15 cellular contexts compared by ENCODE assay signal in genomic region chr12:52946797-52947547, GRCh38. TPM values are rescaled to one million over a fixed set of nuclear protein-coding genes. Genes with fewer than 3 reads are reported as not detected.
DNase-seq lines count a peak whose midpoint lies in the region; ATAC-seq, FAIRE-seq and TF ChIP-seq lines count a peak whose summit lies in the region.
"Had no signal": no experiment of that assay in that cellular context is flagged by ENCODE, and none has a peak within 500 bp of the region (broad histone marks: within the 10 kb centered on the region; RNA-seq: fewer than 3 reads in every experiment).

No MANE protein-coding gene starts in this region.

- no peak for TF ChIP-seq EP300 in A549 (IDR thresholded peaks at IDR 0.05)

- POLR2A ChIA-PET in A549 (lab: Yijun Ruan, JAX), result interaction anchor here (2.0 to 9.4 kb wide), 4 partner anchors 21 to 51 kb away, joined by 14 to 208 read pairs (median 52); partner anchors contain the start of gene KRT8

- H3K4me1 ChIP-seq in A549, result peaks cover 69% of the 10 kb centered on the region
- peaks cover 0 to 5% of the 10 kb centered on the region in 2 donors for H3K4me1 ChIP-seq in breast epithelium
- H3K4me1 ChIP-seq in mesodermal cell (ENCODE audit: control insufficient read depth, insufficient read depth, low read length, poor library complexity, severe bottlenecking), result peaks cover 55% of the 10 kb centered on the region

- H3K4me3 ChIP-seq in A549 (no peak overlapping the region), breast epithelium (no peak overlapping the region), mesodermal cell (ENCODE audit: extremely low read depth, insufficient read depth, low read length, poor library complexity, severe bottlenecking) (peak overlapping the region; percentile 66)
- H3K4me3 ChIP-seq: tibial nerve had no signal

- no peaks in the 10 kb centered on the region for H3K9me3 ChIP-seq in A549
- no peaks in the 10 kb centered on the region for H3K9me3 ChIP-seq in breast epithelium
- H3K9me3 ChIP-seq in mesodermal cell (ENCODE audit: control insufficient read depth, low read length), result no peaks in the 10 kb centered on the region
- H3K9me3 ChIP-seq: tibial nerve had no signal

- no peaks in the 10 kb centered on the region for H3K27me3 ChIP-seq in breast epithelium

- peak overlapping the region; percentile 93 for H3K4me2 ChIP-seq in A549

- peak in 1 of 2 experiments; percentile 44 for DNase-seq in A549 (ENCODE audit: low read depth in 1 of 2, low spot score in 1 of 2)
- peak; percentile 32 for DNase-seq in LoVo (ENCODE audit: low spot score)
- DNase-seq in breast epithelium (ENCODE audit: low spot score in 2 of 2), result no peak
- no peak for DNase-seq in NCI-H2196 treated with DMSO at 0.1 percent for 48 hours (lab: John Stamatoyannopoulos, UW; ENCODE audit: unreplicated experiment)
- no peak for DNase-seq in stimulated activated CD4-positive, alpha-beta T cell treated with anti-CD3 and anti-CD28 coated beads, Interleukin-2, amount 100 ng/mL, for 48 hours
- no peak for DNase-seq in NOMO-1 (lab: John Stamatoyannopoulos, UW; ENCODE audit: unreplicated experiment in 2 of 2)
- no peak for DNase-seq in T-helper 9 cell
- DNase-seq: activated CD8-positive, alpha-beta T cell treated with anti-CD3 and anti-CD28 coated beads for 36 hours; immature natural killer cell; naive B cell; NCI-H2107 had no signal

- TF ChIP-seq POLR2A in A549 (IDR thresholded peaks at IDR 0.05; ENCODE audit: low read length), result no peak
- no peak for TF ChIP-seq POLR2A in breast epithelium (IDR thresholded peaks at IDR 0.05)

- H3K36me3 ChIP-seq in breast epithelium, result no peaks in the 10 kb centered on the region
- H3K36me3 ChIP-seq in mesodermal cell (ENCODE audit: control insufficient read depth, insufficient read depth, low read length), result peaks cover 27% of the 10 kb centered on the region
- H3K36me3 ChIP-seq: tibial nerve had no signal

- TF ChIP-seq CTCF in A549 (IDR thresholded peaks at IDR 0.05), result no peak
- no peak for TF ChIP-seq CTCF in breast epithelium (IDR thresholded peaks at IDR 0.05)

- no peak for ATAC-seq in A549
- ATAC-seq: activated CD8-positive, alpha-beta T cell treated with anti-CD3 and anti-CD28 coated beads for 36 hours had no signal

- CTCF ChIA-PET in A549 (lab: Yijun Ruan, JAX), result interaction anchor here (1.1 to 9.8 kb wide), 12 partner anchors 9 to 804 kb away, joined by 3 to 112 read pairs (median 12); partner anchors contain the start of gene KRT8

- H3K27ac ChIP-seq in A549, result peak overlapping the region; percentile 96 to 97
- peak overlapping the region; percentile 81 to 97 for H3K27ac ChIP-seq in breast epithelium
- H3K27ac ChIP-seq in mesodermal cell (ENCODE audit: low read depth, low read length, severe bottlenecking), result peak overlapping the region; percentile 99
- H3K27ac ChIP-seq: tibial nerve had no signal

- no peak for TF ChIP-seq RAD21 in A549 (conservative IDR thresholded peaks at IDR 0.05 in 1 of 2, IDR thresholded peaks at IDR 0.05 in 1 of 2)

- intact Hi-C loops in breast epithelium (cut with DNase I; ENCODE audit: low total_unique reads), result no loop called here

- 32% methylated on average over 10 of the region's 10 CpGs for WGBS in A549 (ENCODE audit: missing lambda C conversion rate)
- 14 to 59% methylated on average over 3 to 8 of the region's 10 CpGs for WGBS in mesodermal cell (ENCODE audit: insufficient coverage in 2 of 2), 2 experiments

- no peak for FAIRE-seq in A549 (lab: Jason Lieb, UNC)
- FAIRE-seq: colon had no signal

TF ChIP-seq in A549, 52 proteins besides CTCF, POLR2A, EP300 and RAD21 (continues in another document):
- TF ChIP-seq ZNF302 (CRISPR knock-in tag; IDR thresholded peaks at IDR 0.05) (no peak), MAX (IDR thresholded peaks at IDR 0.05) (no peak), TP53 (CRISPR knock-in tag; IDR thresholded peaks at IDR 0.05) (no peak), GATA3 (IDR thresholded peaks at IDR 0.05; ENCODE audit: borderline replicate concordance) (0 out of 2 replicates have a peak, but pooled peaks have one; percentile 44), ATOH8 (CRISPR knock-in tag; IDR thresholded peaks at IDR 0.05; ENCODE audit: low read depth) (no peak), REST (IDR thresholded peaks at IDR 0.05) (no peak), ESRRA (IDR thresholded peaks at IDR 0.05; ENCODE audit: borderline replicate concordance, low read length) (no peak), RFX5 (IDR thresholded peaks at IDR 0.05) (no peak), NR3C1 (IDR thresholded peaks at IDR 0.05) (no peak), EHF (CRISPR knock-in tag; IDR thresholded peaks at IDR 0.05) (0 out of 2 replicates have a peak, but pooled peaks have one; percentile 32), ZSCAN20 (CRISPR knock-in tag; IDR thresholded peaks at IDR 0.05) (no peak), FOSB (CRISPR knock-in tag; IDR thresholded peaks at IDR 0.05) (0 out of 2 replicates have a peak, but pooled peaks have one; percentile 26), BCL3 (IDR thresholded peaks at IDR 0.05) (no peak), RARB (CRISPR knock-in tag; IDR thresholded peaks at IDR 0.05) (no peak)

RNA-seq across cellular contexts. Expression of gene KRT18, which starts 1.9 kb away (rescaled TPM):
- polyA plus RNA-seq in A549 (2011; rRNA removed) (2,476 and 2,635 TPM in 2 replicates), A549 (2017; fragmentation: RNase III; extraction: RNeasy Plus Mini Kit Qiagen cat#74134 plus additional on column Dnase treatment) (2,534 to 2,941 TPM (median 2,752 TPM) in 3 replicates)
- polyA plus RNA-seq in A549 (2012; cell fraction: cytosol; rRNA removed), result 2,127 and 2,527 TPM in 2 replicates
- polyA plus RNA-seq in A549 (2012; cell fraction: nucleus; rRNA removed), result 3,075 and 3,600 TPM in 2 replicates
- 2,971 and 3,475 TPM in 2 replicates for polyA minus RNA-seq in A549 (2011; rRNA and poly(A)+ RNA removed)
- total RNA-seq in breast epithelium, result 100 to 1,000 TPM in 2 of 3 donors, 1 to 10 TPM in 1; 2.1 to 380 (median 213) TPM
- polyA plus RNA-seq in mesodermal cell (2013, experiment 1 of 2), result 2,534 TPM
- polyA plus RNA-seq in mesodermal cell (2013, experiment 2 of 2), result 2,467 TPM
- total RNA-seq: OCI-LY7 had no signal

RNA-seq across cellular contexts. Expression of gene KRT8, which starts 42.1 kb away (rescaled TPM):
- 1,385 and 2,250 TPM in 2 replicates for polyA plus RNA-seq in A549 (2011; rRNA removed)
- 2,547 and 2,774 TPM in 2 replicates for polyA plus RNA-seq in A549 (2012; cell fraction: cytosol; rRNA removed)
- polyA plus RNA-seq in A549 (2012; cell fraction: nucleus; rRNA removed), result 3,370 and 4,681 TPM in 2 replicates
- polyA plus RNA-seq in A549 (2017; fragmentation: RNase III; extraction: RNeasy Plus Mini Kit Qiagen cat#74134 plus additional on column Dnase treatment), result 3,173 to 3,781 TPM (median 3,633 TPM) in 3 replicates
- 2,077 and 2,477 TPM in 2 replicates for polyA minus RNA-seq in A549 (2011; rRNA and poly(A)+ RNA removed)
- total RNA-seq in breast epithelium, result 100 to 1,000 TPM in 2 of 3 donors, 1 to 10 TPM in 1; 4.6 to 430 (median 153) TPM
- 3,226 TPM for polyA plus RNA-seq in mesodermal cell (2013, experiment 1 of 2)
- polyA plus RNA-seq in mesodermal cell (2013, experiment 2 of 2), result 3,108 TPM
- polyA plus RNA-seq: immature natural killer cell had no signal

RNA-seq across cellular contexts. Expression of gene EIF4B, which starts 59.3 kb away (rescaled TPM):
- 577 and 650 TPM in 2 replicates for polyA plus RNA-seq in A549 (2011; rRNA removed)
- polyA plus RNA-seq in A549 (2012; cell fraction: cytosol; rRNA removed), result 209 and 256 TPM in 2 replicates
- 167 and 231 TPM in 2 replicates for polyA plus RNA-seq in A549 (2012; cell fraction: nucleus; rRNA removed)
- polyA plus RNA-seq in A549 (2017; fragmentation: RNase III; extraction: RNeasy Plus Mini Kit Qiagen cat#74134 plus additional on column Dnase treatment), result 363 to 377 TPM (median 375 TPM) in 3 replicates
- 707 and 843 TPM in 2 replicates for polyA minus RNA-seq in A549 (2011; rRNA and poly(A)+ RNA removed)
- total RNA-seq in breast epithelium, result 100 to 1,000 TPM; 600 to 759 (median 614) TPM
- polyA plus RNA-seq in mesodermal cell (2013, experiment 1 of 2), result 346 TPM
- polyA plus RNA-seq in mesodermal cell (2013, experiment 2 of 2), result 376 TPM
